Comparison of ENCODE assay signal across 10 cellular contexts in the genomic region with DNA sequence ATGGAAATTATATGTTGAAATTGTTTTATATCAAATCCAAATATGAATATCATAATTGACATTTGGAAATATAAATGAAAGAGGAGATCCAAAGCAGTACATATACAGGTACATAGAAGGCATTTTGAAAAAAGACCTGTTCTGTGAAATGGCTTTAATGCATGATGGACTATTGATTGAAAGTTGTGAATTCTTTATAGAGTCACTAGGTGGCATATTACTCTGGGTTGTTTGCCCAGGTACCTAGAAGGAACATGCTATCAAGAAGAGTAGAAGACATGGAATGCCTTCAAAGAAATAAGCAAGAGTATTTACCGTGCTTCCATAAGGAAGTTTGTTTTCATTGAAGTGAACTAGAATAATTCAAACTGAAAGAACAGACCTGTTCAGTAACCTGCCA.
DNase-seq lines count a peak whose midpoint lies in the region; ATAC-seq and TF ChIP-seq lines count a peak whose summit lies in the region.
"Had no signal": no experiment of that assay in that cellular context is flagged by ENCODE, and none has a peak within 500 bp of the region (broad histone marks: within the 10 kb centered on the region; RNA-seq: fewer than 3 reads in every experiment).

No MANE protein-coding gene starts in this region.

- H3K36me3 ChIP-seq in gastrocnemius medialis: no peaks in the 10 kb centered on the region

- no peak overlapping the region for H3K4me3 Mint-ChIP-seq in chondrocyte (ENCODE audit: unreplicated experiment)

- H3K4me1 ChIP-seq in gastrocnemius medialis: no peaks in the 10 kb centered on the region

- TF ChIP-seq CTCF in chondrocyte (IDR thresholded peaks at IDR 0.05) (peak; percentile 70), gastrocnemius medialis (IDR thresholded peaks at IDR 0.05 in 4 of 5, conservative IDR thresholded peaks at IDR 0.05 in 1 of 5) (peak in 4 of 5 experiments; percentile 30 to 52 (median 34))

- ATAC-seq in gastrocnemius medialis (peak; percentile 70 to 71), HG03095 (IDR thresholded peaks at IDR 0.05; ENCODE audit: unreplicated experiment) (no peak), HG02763 (IDR thresholded peaks at IDR 0.05; ENCODE audit: unreplicated experiment) (no peak)

- peaks cover 6% of the 10 kb centered on the region for H3K4me1 Mint-ChIP-seq in chondrocyte (ENCODE audit: low read depth)

- H3K9me3 ChIP-seq in gastrocnemius medialis: no peaks in the 10 kb centered on the region

- H3K27me3 ChIP-seq in gastrocnemius medialis: no peaks in the 10 kb centered on the region

- no peak overlapping the region for H3K27ac ChIP-seq in gastrocnemius medialis

- no peak overlapping the region for H3K27ac Mint-ChIP-seq in chondrocyte (ENCODE audit: unreplicated experiment)

- in situ Hi-C loops in gastrocnemius medialis (cut with MboI; ENCODE audit: low sequenced_read_pairs in 4 of 4): loop anchor here in 2 of 4 donors (5.0 to 10.0 kb wide), 2 partner anchors 98 to 105 kb away; no protein-coding TSS in a partner anchor

- no peaks in the 10 kb centered on the region for H3K9me3 Mint-ChIP-seq in chondrocyte (ENCODE audit: low read depth)

- DNase-seq in NCI-H345 (lab: John Stamatoyannopoulos, UW) (peak; percentile 10), NCI-H345 treated with DMSO at 0.1 percent for 48 hours (lab: John Stamatoyannopoulos, UW; ENCODE audit: unreplicated experiment) (no peak), NAMALWA (ENCODE audit: low spot score) (peak; percentile 52), chondrocyte (ENCODE audit: low spot score) (no peak), gastrocnemius medialis (no peak), activated T-cell treated with anti-CD3 and anti-CD28 coated beads for 4 hours (no peak)
- DNase-seq: central memory CD4-positive, alpha-beta T cell; NCI-H2081 treated with DMSO at 0.1 percent for 48 hours had no signal

- H3K27me3 Mint-ChIP-seq in chondrocyte (ENCODE audit: low read depth): peaks cover 2% of the 10 kb centered on the region

- H3K36me3 Mint-ChIP-seq in chondrocyte (ENCODE audit: low read depth): no peaks in the 10 kb centered on the region

- intact Hi-C loops in gastrocnemius medialis (cut with DNase I; ENCODE audit: low total_unique reads): loop anchor here (1.0 kb wide), 1 partner anchor 98 kb away; no protein-coding TSS in a partner anchor

- TF ChIP-seq POLR2A in gastrocnemius medialis (IDR thresholded peaks at IDR 0.05): no peak

- no peak overlapping the region for H3K4me3 ChIP-seq in gastrocnemius medialis

Comparison
In these comparisons a context has a peak if more than half of its experiments do, and no peak if none do; other contexts are left out.
1. DNase-seq: peak in NCI-H345 (single experiment) and NAMALWA (single experiment); none in NCI-H345 treated with DMSO at 0.1 percent for 48 hours (single experiment), chondrocyte (single experiment), gastrocnemius medialis (0 of 2) and activated T-cell treated with anti-CD3 and anti-CD28 coated beads for 4 hours (single experiment).
2. ATAC-seq: peak in gastrocnemius medialis (2 of 2); none in HG03095 (single experiment) and HG02763 (single experiment).